Comparison of ENCODE assay signal across 17 cellular contexts in the genomic region with DNA sequence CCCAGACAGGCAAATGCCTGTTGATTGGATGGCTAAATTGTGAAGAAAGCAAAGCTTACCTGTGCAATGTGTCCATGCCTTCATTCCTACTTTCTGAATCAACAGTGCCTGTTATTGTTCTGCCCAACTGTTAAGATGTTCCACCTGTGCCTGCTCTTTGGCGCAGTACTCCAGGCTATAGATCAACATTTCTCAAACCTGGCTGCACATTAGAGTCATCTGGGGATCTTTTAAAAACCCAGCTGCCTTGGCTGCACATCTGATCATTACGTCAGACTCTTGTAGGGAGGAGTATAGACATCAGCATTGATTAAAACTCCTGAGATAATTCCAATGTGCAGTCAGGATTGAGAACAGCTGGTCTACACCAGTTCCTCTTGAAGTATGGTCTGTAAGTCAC. TPM values are rescaled to one million over a fixed set of nuclear protein-coding genes. Genes with fewer than 3 reads are reported as not detected.
"Had no signal": no experiment of that assay in that cellular context is flagged by ENCODE, and none has a peak within 500 bp of the region (broad histone marks: within the 10 kb centered on the region; RNA-seq: fewer than 3 reads in every experiment).

No MANE protein-coding gene starts in this region.

- ATAC-seq: activated CD8-positive, alpha-beta T cell treated with anti-CD3 and anti-CD28 coated beads for 36 hours; effector memory CD8-positive, alpha-beta T cell had no signal

- H3K9me3 ChIP-seq: testis had no signal

- H3K4me3 Mint-ChIP-seq: activated CD8-positive, alpha-beta T cell treated with anti-CD3 and anti-CD28 coated beads for 36 hours; activated T-helper 1 cell treated with anti-CD3 and anti-CD28 coated beads, Interleukin-12 subunit alpha, Interleukin-12 subunit beta, Interleukin-2, Interleukin-4 antibody, amounts not matched to agents 30 ng/mL and 10 ng/mL and 1 ng/mL, durations not matched to agents 14 hours and 24 hours and 36 hours; central memory CD8-positive, alpha-beta T cell; effector memory CD8-positive, alpha-beta T cell; immature natural killer cell; nephron progenitor cell; T-helper 2 cell treated with Interferon-gamma antibody and Interleukin-4, amounts not matched to agents 5 μg/mL and 100 μg/mL, for 36 hours had no signal

- H3K4me3 ChIP-seq: testis had no signal

- H3K27ac ChIP-seq: testis had no signal

- H3K27me3 Mint-ChIP-seq: activated CD8-positive, alpha-beta T cell treated with anti-CD3 and anti-CD28 coated beads for 36 hours; central memory CD8-positive, alpha-beta T cell; effector memory CD8-positive, alpha-beta T cell had no signal

- H3K9me3 Mint-ChIP-seq: activated CD8-positive, alpha-beta T cell treated with anti-CD3 and anti-CD28 coated beads for 36 hours; activated T-helper 1 cell treated with anti-CD3 and anti-CD28 coated beads, Interleukin-12 subunit alpha, Interleukin-12 subunit beta, Interleukin-2, Interleukin-4 antibody, amounts not matched to agents 30 ng/mL and 10 ng/mL and 1 ng/mL, durations not matched to agents 14 hours and 24 hours and 36 hours; central memory CD8-positive, alpha-beta T cell; effector memory CD8-positive, alpha-beta T cell; immature natural killer cell; nephron progenitor cell; T-helper 2 cell treated with Interferon-gamma antibody and Interleukin-4, amounts not matched to agents 5 μg/mL and 100 μg/mL, for 36 hours had no signal

- H3K27me3 ChIP-seq: testis had no signal

- H3K27ac Mint-ChIP-seq: activated CD8-positive, alpha-beta T cell treated with anti-CD3 and anti-CD28 coated beads for 36 hours; activated T-helper 1 cell treated with anti-CD3 and anti-CD28 coated beads, Interleukin-12 subunit alpha, Interleukin-12 subunit beta, Interleukin-2, Interleukin-4 antibody, amounts not matched to agents 30 ng/mL and 10 ng/mL and 1 ng/mL, durations not matched to agents 14 hours and 24 hours and 36 hours; nephron progenitor cell; T-helper 2 cell treated with Interferon-gamma antibody and Interleukin-4, amounts not matched to agents 5 μg/mL and 100 μg/mL, for 36 hours had no signal

- DNase-seq: activated CD8-positive, alpha-beta memory T cell treated with anti-CD3 and anti-CD28 coated beads, Interleukin-2, amount 50 U/mL, for 4 hours; activated CD8-positive, alpha-beta T cell treated with anti-CD3 and anti-CD28 coated beads for 36 hours; activated naive CD4-positive, alpha-beta T cell treated with Interleukin-2 at 50 U/mL for 16 hours; effector memory CD8-positive, alpha-beta T cell; immature natural killer cell; mesendoderm; nephron progenitor cell; stimulated activated CD4-positive, alpha-beta T cell treated with anti-CD3 and anti-CD28 coated beads, Interleukin-12 subunit alpha, Interleukin-12 subunit beta, amount 100 ng/mL, for 4 hours; stimulated activated naive CD4-positive, alpha-beta T cell; SW 1271; testis had no signal

RNA-seq across cellular contexts. Expression of a gene that starts 16.2 kb away (rescaled TPM):
- total RNA-seq: activated CD8-positive, alpha-beta T cell treated with anti-CD3 and anti-CD28 coated beads for 36 hours; activated T-helper 1 cell treated with anti-CD3 and anti-CD28 coated beads, Interleukin-12 subunit alpha, Interleukin-12 subunit beta, Interleukin-2, Interleukin-4 antibody, amounts not matched to agents 30 ng/mL and 10 ng/mL and 1 ng/mL, durations not matched to agents 14 hours and 24 hours and 36 hours; epithelial cell of proximal tubule; omental fat pad; pulmonary artery endothelial cell; testis had no signal
